ENCODE assay signal across 10 cellular contexts in genomic region chr2:119389615-119390306, GRCh38. TPM values are rescaled to one million over a fixed set of nuclear protein-coding genes. Genes with fewer than 3 reads are reported as not detected.
DNase-seq lines count a peak whose midpoint lies in the region; ATAC-seq and TF ChIP-seq lines count a peak whose summit lies in the region.
"Had no signal": no experiment of that assay in that cellular context is flagged by ENCODE, and none has a peak within 500 bp of the region (broad histone marks: within the 10 kb centered on the region; RNA-seq: fewer than 3 reads in every experiment).

No MANE protein-coding gene starts in this region.

- H3K9me3 ChIP-seq in heart left ventricle (no peaks in the 10 kb centered on the region), testis (no peaks in the 10 kb centered on the region)

- TF ChIP-seq CTCF in HL-60 (IDR thresholded peaks at IDR 0.05; ENCODE audit: insufficient read depth, low read length) (no peak), VCaP (conservative IDR thresholded peaks at IDR 0.05) (no peak), heart left ventricle (IDR thresholded peaks at IDR 0.05) (no peak), testis (IDR thresholded peaks at IDR 0.05) (no peak)

- H3K4me1 ChIP-seq in heart left ventricle = peaks cover 0 to 37% (median 21%) of the 10 kb centered on the region in 12 donors
- peaks cover 14% of the 10 kb centered on the region for H3K4me1 ChIP-seq in testis

- H3K27ac ChIP-seq in HL-60 (replicated peaks) (peak overlapping the region; percentile 20), VCaP (peak overlapping the region; percentile 34; the same call in 1 of the 2 replicates), heart left ventricle (peak overlapping the region in 10 of 12 donors; percentile 14 to 52 (median 24)), testis (no peak overlapping the region)

- intact Hi-C loops in heart left ventricle (cut with DNase I) = no loop called here
- intact Hi-C loops in testis (cut with DNase I; ENCODE audit: low total_unique reads) = no loop called here

- H3K4me3 ChIP-seq in HL-60 (replicated peaks; ENCODE audit: insufficient read depth, low read length) (no peak overlapping the region), heart left ventricle (no peak overlapping the region), testis (no peak overlapping the region)

- ATAC-seq in heart left ventricle (peak in 2 of 4 donors; percentile 27 to 43), GM21526 (IDR thresholded peaks at IDR 0.05; ENCODE audit: low FRiP score, unreplicated experiment) (no peak), GM21825 (IDR thresholded peaks at IDR 0.05; ENCODE audit: unreplicated experiment) (no peak)
- ATAC-seq: natural killer cell treated with Interleukin-12 subunit alpha and Interleukin-12 subunit beta and Interleukin-15 and Interleukin-18, amount 100 ng/mL, for 72 hours had no signal

- DNase-seq in HL-60 (ENCODE audit: low read depth in 1 of 2, low spot score in 1 of 2) (no peak), heart left ventricle (peak in 3 of 5 donors; percentile 36 to 63 (median 53)), testis (peak; percentile 56)
- DNase-seq in activated CD4-positive, alpha-beta T cell treated with anti-CD3 and anti-CD28 coated beads, Interleukin-2, amount 50 U/mL, for 48 hours = no peak
- DNase-seq: NCI-H510A had no signal

- H3K36me3 ChIP-seq in heart left ventricle = no peaks in the 10 kb centered on the region
- no peaks in the 10 kb centered on the region for H3K36me3 ChIP-seq in testis (ENCODE audit: low read depth, missing control alignments)

- no peak for TF ChIP-seq POLR2A in heart left ventricle (IDR thresholded peaks at IDR 0.05)
- no peak for TF ChIP-seq POLR2A in testis (IDR thresholded peaks at IDR 0.05)

- H3K27me3 ChIP-seq in HL-60 (ENCODE audit: insufficient read depth, poor library complexity, severe bottlenecking) (no peaks in the 10 kb centered on the region), heart left ventricle (no peaks in the 10 kb centered on the region), testis (no peaks in the 10 kb centered on the region)

- WGBS in heart left ventricle, 4 donors = 14 to 23% (median 17%) methylated on average over 5 of the region's 5 CpGs
- WGBS in testis, 2 donors = 23 to 36% methylated on average over 5 of the region's 5 CpGs

RNA-seq across cellular contexts. Expression of gene DBI, which starts 23.0 kb away (rescaled TPM):
- total RNA-seq in heart left ventricle (100 to 1,000 TPM; 208 to 502 (median 273) TPM), testis (100 to 1,000 TPM; 109 to 130 TPM)
- polyA plus RNA-seq in heart left ventricle (100 to 1,000 TPM; 520 to 868 TPM), testis (ENCODE audit: insufficient read depth, low read depth, low replicate concordance) (434 TPM)

RNA-seq across cellular contexts. Expression of gene C2orf76, which starts 23.1 kb away (rescaled TPM):
- total RNA-seq in heart left ventricle (10 to 100 TPM in 1 of 9 donors, 1 to 10 TPM in 8; 1.7 to 11.8 (median 8.8) TPM), testis (10 to 100 TPM; 12.8 to 13.4 TPM)
- polyA plus RNA-seq in heart left ventricle (10 to 100 TPM; 11.3 to 13.8 TPM), testis (ENCODE audit: insufficient read depth, low read depth, low replicate concordance) (27.8 TPM)

RNA-seq across cellular contexts. Expression of gene TMEM37, which starts 41.9 kb away (rescaled TPM):
- 10 to 100 TPM in 2 of 9 donors, 1 to 10 TPM in 6, under 1 TPM in 1; 0.81 to 24.6 (median 1.7) TPM for total RNA-seq in heart left ventricle
- under 1 TPM; 0.75 to 0.88 TPM for polyA plus RNA-seq in heart left ventricle
- total RNA-seq in testis = 10 to 100 TPM in 1 of 2 donors, 1 to 10 TPM in 1; 7.0 to 14.2 TPM
- 9.0 TPM for polyA plus RNA-seq in testis (ENCODE audit: insufficient read depth, low read depth, low replicate concordance)
- total RNA-seq: activated CD8-positive, alpha-beta memory T cell treated with anti-CD3 and anti-CD28 coated beads for 36 hours; natural killer cell treated with Interleukin-12 subunit alpha and Interleukin-12 subunit beta and Interleukin-15 and Interleukin-18, amount 100 ng/mL, for 72 hours had no signal

Comparison
In these comparisons a context has a peak if more than half of its experiments do, and no peak if none do; other contexts are left out.
1. DNase-seq: peak in heart left ventricle (3 of 5) and testis (single experiment); none in HL-60 (0 of 2) and activated CD4-positive, alpha-beta T cell treated with anti-CD3 and anti-CD28 coated beads, Interleukin-2, amount 50 U/mL, for 48 hours (0 of 2).
2. H3K27ac ChIP-seq: peak in HL-60 (single experiment), VCaP (single experiment) and heart left ventricle (10 of 12); none in testis (0 of 2).